27 cellular contexts compared by ENCODE assay signal in the genomic region with DNA sequence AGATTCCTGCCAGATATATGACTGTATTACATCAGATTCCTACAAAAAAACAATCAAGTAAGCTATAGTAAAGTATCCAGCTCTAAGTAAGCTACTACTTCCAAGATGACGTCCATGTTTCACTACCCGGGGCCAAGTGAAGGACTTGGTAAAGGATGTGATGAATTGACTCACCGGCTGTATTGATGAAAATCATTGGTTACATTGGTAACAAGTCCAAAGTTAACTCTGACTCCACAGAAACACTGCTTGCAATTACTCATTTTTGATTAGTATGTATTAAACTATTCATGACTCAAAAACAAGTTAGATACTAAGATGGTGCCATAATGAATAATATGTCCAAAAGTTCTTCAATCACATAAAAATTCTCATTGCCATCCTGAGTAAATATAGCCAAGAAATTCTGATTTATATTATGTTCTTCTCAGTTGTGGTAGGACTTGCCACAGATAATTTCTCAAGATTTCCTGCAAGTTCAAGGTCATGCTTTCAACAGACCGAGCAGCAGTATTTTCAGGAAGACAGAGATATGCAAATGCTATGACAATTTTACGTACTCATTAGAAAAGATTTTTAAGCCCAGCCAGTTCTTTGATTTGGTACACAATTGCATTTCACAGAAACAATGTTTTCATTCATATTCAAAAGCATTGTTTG.
"Had no signal": no experiment of that assay in that cellular context is flagged by ENCODE, and none has a peak within 500 bp of the region (broad histone marks: within the 10 kb centered on the region; RNA-seq: fewer than 3 reads in every experiment).

No MANE protein-coding gene starts in this region.

- FAIRE-seq: frontal cortex, kidney, TTC549 had no signal

- H3K4me3 Mint-ChIP-seq: activated B cell treated with CpG ODN at 0.5 μM for 24 hours; activated CD4-positive, alpha-beta memory T cell treated with anti-CD3 and anti-CD28 coated beads for 36 hours; activated CD8-positive, alpha-beta memory T cell treated with anti-CD3 and anti-CD28 coated beads, Interleukin-2, amount 10 ng/mL, durations not matched to agents 7 days and 5 days; activated naive CD8-positive, alpha-beta T cell treated with anti-CD3 and anti-CD28 coated beads, Interleukin-2, amount 10 ng/mL, durations not matched to agents 7 days and 5 days; activated T-cell treated with anti-CD3 and anti-CD28 coated beads, Interleukin-2, amount 50 U/mL, for 24 hours; central memory CD8-positive, alpha-beta T cell; neural crest cell; T-helper 2 cell treated with Interferon-gamma antibody and Interleukin-4, amounts not matched to agents 5 μg/mL and 100 μg/mL, for 36 hours had no signal

- H3K27ac Mint-ChIP-seq: activated B cell treated with CpG ODN at 0.5 μM for 24 hours; activated CD4-positive, alpha-beta memory T cell treated with anti-CD3 and anti-CD28 coated beads for 36 hours; activated CD8-positive, alpha-beta memory T cell treated with anti-CD3 and anti-CD28 coated beads, Interleukin-2, amount 10 ng/mL, durations not matched to agents 7 days and 5 days; activated naive CD8-positive, alpha-beta T cell treated with anti-CD3 and anti-CD28 coated beads, Interleukin-2, amount 10 ng/mL, durations not matched to agents 7 days and 5 days; activated T-cell treated with anti-CD3 and anti-CD28 coated beads, Interleukin-2, amount 50 U/mL, for 24 hours; activated T-helper 2 cell treated with anti-CD3 and anti-CD28 coated beads, Interferon-gamma antibody, Interleukin-2, Interleukin-4, amounts not matched to agents 10 μg/mL and 5 μg/mL and 100 μg/mL, durations not matched to agents 14 hours and 24 hours and 36 hours; T-helper 2 cell treated with Interferon-gamma antibody and Interleukin-4, amounts not matched to agents 5 μg/mL and 100 μg/mL, for 36 hours had no signal

- H3K9me3 Mint-ChIP-seq: activated B cell treated with CpG ODN at 0.5 μM for 24 hours; activated CD4-positive, alpha-beta memory T cell treated with anti-CD3 and anti-CD28 coated beads for 36 hours; activated T-cell treated with anti-CD3 and anti-CD28 coated beads, Interleukin-2, amount 50 U/mL, for 24 hours; activated T-helper 2 cell treated with anti-CD3 and anti-CD28 coated beads, Interferon-gamma antibody, Interleukin-2, Interleukin-4, amounts not matched to agents 10 μg/mL and 5 μg/mL and 100 μg/mL, durations not matched to agents 14 hours and 24 hours and 36 hours; central memory CD8-positive, alpha-beta T cell; neural crest cell; T-helper 2 cell treated with Interferon-gamma antibody and Interleukin-4, amounts not matched to agents 5 μg/mL and 100 μg/mL, for 36 hours had no signal

- H3K27me3 Mint-ChIP-seq: activated CD4-positive, alpha-beta memory T cell treated with anti-CD3 and anti-CD28 coated beads for 36 hours; activated T-cell treated with anti-CD3 and anti-CD28 coated beads, Interleukin-2, amount 50 U/mL, for 24 hours had no signal

- H3K36me3 ChIP-seq: brain microvascular endothelial cell, esophagus squamous epithelium, prostate gland, right atrium auricular region, upper lobe of right lung had no signal

- H3K27ac ChIP-seq: brain microvascular endothelial cell, coronary artery, esophagus squamous epithelium, prostate gland, right atrium auricular region, upper lobe of right lung had no signal

- H3K9me3 ChIP-seq: esophagus squamous epithelium, prostate gland, right atrium auricular region, upper lobe of right lung had no signal

- ATAC-seq: activated CD8-positive, alpha-beta memory T cell treated with anti-CD3 and anti-CD28 coated beads, Interleukin-2, amount 10 ng/mL, durations not matched to agents 7 days and 5 days; left lobe of liver; upper lobe of right lung had no signal

- H3K4me1 ChIP-seq: esophagus squamous epithelium, prostate gland, right atrium auricular region had no signal

- H3K36me3 Mint-ChIP-seq: activated CD4-positive, alpha-beta memory T cell treated with anti-CD3 and anti-CD28 coated beads for 36 hours; activated naive CD8-positive, alpha-beta T cell treated with anti-CD3 and anti-CD28 coated beads, Interleukin-2, amount 10 ng/mL, durations not matched to agents 7 days and 5 days had no signal

- H3K4me1 Mint-ChIP-seq: activated CD8-positive, alpha-beta memory T cell treated with anti-CD3 and anti-CD28 coated beads, Interleukin-2, amount 10 ng/mL, durations not matched to agents 7 days and 5 days; activated naive CD8-positive, alpha-beta T cell treated with anti-CD3 and anti-CD28 coated beads, Interleukin-2, amount 10 ng/mL, durations not matched to agents 7 days and 5 days; central memory CD8-positive, alpha-beta T cell; neural crest cell had no signal

- H3K27me3 ChIP-seq: brain microvascular endothelial cell, esophagus squamous epithelium, right atrium auricular region, upper lobe of right lung had no signal

- DNase-seq: activated B cell treated with CpG ODN at 0.5 μM for 24 hours; activated CD4-positive, alpha-beta memory T cell treated with anti-CD3 and anti-CD28 coated beads for 36 hours; activated CD4-positive, alpha-beta T cell treated with anti-CD3 and anti-CD28 coated beads for 4 hours; activated CD8-positive, alpha-beta memory T cell treated with anti-CD3 and anti-CD28 coated beads, Interleukin-2, amount 10 ng/mL, durations not matched to agents 7 days and 5 days; activated naive CD4-positive, alpha-beta T cell treated with Interleukin-2 at 50 U/mL for 16 hours; activated naive CD8-positive, alpha-beta T cell treated with anti-CD3 and anti-CD28 coated beads, Interleukin-2, amount 10 ng/mL, durations not matched to agents 7 days and 5 days; activated T-cell treated with anti-CD3 and anti-CD28 coated beads, Interleukin-2, amount 50 U/mL, for 24 hours; brain microvascular endothelial cell; esophagus squamous epithelium; head of caudate nucleus; kidney; stimulated activated CD4-positive, alpha-beta T cell treated with anti-CD3 and anti-CD28 coated beads, Interleukin-12 subunit alpha, Interleukin-12 subunit beta, amount 100 ng/mL, for 4 hours; stimulated activated CD4-positive, alpha-beta T cell treated with anti-CD3 and anti-CD28 coated beads, Interleukin-1b, Interleukin-23, amount 100 ng/mL, for 48 hours; stimulated activated CD8-positive, alpha-beta memory T cell treated with anti-CD3 and anti-CD28 coated beads, Interleukin-4, amount 100 ng/mL, for 48 hours; stimulated activated naive CD4-positive, alpha-beta T cell; upper lobe of right lung had no signal

- H3K4me3 ChIP-seq: coronary artery, esophagus squamous epithelium, lung, prostate gland, right atrium auricular region, upper lobe of right lung had no signal
